In genomic region chr1:62370594-62370993, GRCh38 we compare ENCODE assay signal across 28 cellular contexts. TPM values are rescaled to one million over a fixed set of nuclear protein-coding genes. Genes with fewer than 3 reads are reported as not detected.
"Had no signal": no experiment of that assay in that cellular context is flagged by ENCODE, and none has a peak within 500 bp of the region (broad histone marks: within the 10 kb centered on the region; RNA-seq: fewer than 3 reads in every experiment).

No MANE protein-coding gene starts in this region.

- H3K36me3 ChIP-seq: gastrocnemius medialis, neural progenitor cell, sigmoid colon, spleen, suprapubic skin, vagina had no signal

- ATAC-seq: esophagus mucosa; gastrocnemius medialis; mucosa of descending colon; natural killer cell treated with Interleukin-12 subunit alpha and Interleukin-12 subunit beta and Interleukin-15 and Interleukin-18, amount 100 ng/mL, for 72 hours; psoas muscle; right cardiac atrium; stimulated activated memory B cell treated with anti-CD40 and anti-IgM and Interleukin-4, amounts not matched to agents 10 μg/mL and 1 μg/mL and 100 μg/mL, for 72 hours; stimulated activated naive CD8-positive, alpha-beta T cell treated with anti-CD3 and anti-CD28 coated beads, Interleukin-15, Interleukin-2, amounts not matched to agents 100 U/mL and 50 U/mL, for 24 hours had no signal

- H3K27me3 Mint-ChIP-seq: stimulated activated memory B cell treated with anti-CD40 and anti-IgM and Interleukin-4, amounts not matched to agents 10 μg/mL and 1 μg/mL and 100 μg/mL, for 72 hours had no signal

- H3K27ac ChIP-seq: dorsolateral prefrontal cortex, epithelial cell of prostate, gastrocnemius medialis, neural progenitor cell, parathyroid adenoma, psoas muscle, sigmoid colon, spleen, suprapubic skin, vagina had no signal

- H3K36me3 Mint-ChIP-seq: mesothelial cell of epicardium; naive B cell; natural killer cell treated with Interleukin-12 subunit alpha and Interleukin-12 subunit beta and Interleukin-15 and Interleukin-18, amount 100 ng/mL, for 72 hours; neural progenitor cell; stimulated activated memory B cell treated with anti-CD40 and anti-IgM and Interleukin-4, amounts not matched to agents 10 μg/mL and 1 μg/mL and 100 μg/mL, for 72 hours had no signal

- H3K27ac Mint-ChIP-seq: mesothelial cell of epicardium; natural killer cell treated with Interleukin-12 subunit alpha and Interleukin-12 subunit beta and Interleukin-15 and Interleukin-18, amount 100 ng/mL, for 72 hours; neural progenitor cell; stimulated activated memory B cell treated with anti-CD40 and anti-IgM and Interleukin-4, amounts not matched to agents 10 μg/mL and 1 μg/mL and 100 μg/mL, for 72 hours had no signal

- H3K4me3 ChIP-seq: dorsolateral prefrontal cortex, gastrocnemius medialis, mucosa of descending colon, neural progenitor cell, psoas muscle, sigmoid colon, spleen, suprapubic skin, vagina had no signal

- H3K9me3 ChIP-seq: gastrocnemius medialis, sigmoid colon, suprapubic skin, vagina had no signal

- H3K4me1 Mint-ChIP-seq: naive B cell; neural progenitor cell; stimulated activated memory B cell treated with anti-CD40 and anti-IgM and Interleukin-4, amounts not matched to agents 10 μg/mL and 1 μg/mL and 100 μg/mL, for 72 hours had no signal

- H3K27me3 ChIP-seq: gastrocnemius medialis, neural progenitor cell, sigmoid colon, spleen, suprapubic skin, vagina had no signal

- DNase-seq: caudate nucleus; cerebellar nuclear complex; cortex of kidney; dorsolateral prefrontal cortex; effector CD4-positive, alpha-beta T cell; foreskin fibroblast; gastrocnemius medialis; head of caudate nucleus; mesenchymal stem cell; mucosa of descending colon; naive B cell; psoas muscle; right cardiac atrium; sigmoid colon; spleen; stimulated activated CD4-positive, alpha-beta T cell treated with anti-CD3 and anti-CD28 coated beads, Interleukin-4, amount 100 ng/mL, for 4 hours; stimulated activated naive CD8-positive, alpha-beta T cell treated with anti-CD3 and anti-CD28 coated beads, Interleukin-15, Interleukin-2, amounts not matched to agents 100 U/mL and 50 U/mL, for 24 hours had no signal

- H3K4me1 ChIP-seq: gastrocnemius medialis, parathyroid adenoma, psoas muscle, sigmoid colon, spleen, suprapubic skin, vagina had no signal

- H3K9me3 Mint-ChIP-seq: natural killer cell treated with Interleukin-12 subunit alpha and Interleukin-12 subunit beta and Interleukin-15 and Interleukin-18, amount 100 ng/mL, for 72 hours had no signal

- H3K4me3 Mint-ChIP-seq: mesothelial cell of epicardium; naive B cell; natural killer cell treated with Interleukin-12 subunit alpha and Interleukin-12 subunit beta and Interleukin-15 and Interleukin-18, amount 100 ng/mL, for 72 hours; neural progenitor cell; stimulated activated memory B cell treated with anti-CD40 and anti-IgM and Interleukin-4, amounts not matched to agents 10 μg/mL and 1 μg/mL and 100 μg/mL, for 72 hours had no signal

RNA-seq across cellular contexts. Expression of gene KANK4, which starts 51.4 kb away (rescaled TPM):
- total RNA-seq: esophagus mucosa; glomerular endothelial cell; natural killer cell treated with Interleukin-12 subunit alpha and Interleukin-12 subunit beta and Interleukin-15 and Interleukin-18, amount 100 ng/mL, for 72 hours; renal cortical epithelial cell had no signal
